ENCODE assay signal across 8 cellular contexts in the genomic region with DNA sequence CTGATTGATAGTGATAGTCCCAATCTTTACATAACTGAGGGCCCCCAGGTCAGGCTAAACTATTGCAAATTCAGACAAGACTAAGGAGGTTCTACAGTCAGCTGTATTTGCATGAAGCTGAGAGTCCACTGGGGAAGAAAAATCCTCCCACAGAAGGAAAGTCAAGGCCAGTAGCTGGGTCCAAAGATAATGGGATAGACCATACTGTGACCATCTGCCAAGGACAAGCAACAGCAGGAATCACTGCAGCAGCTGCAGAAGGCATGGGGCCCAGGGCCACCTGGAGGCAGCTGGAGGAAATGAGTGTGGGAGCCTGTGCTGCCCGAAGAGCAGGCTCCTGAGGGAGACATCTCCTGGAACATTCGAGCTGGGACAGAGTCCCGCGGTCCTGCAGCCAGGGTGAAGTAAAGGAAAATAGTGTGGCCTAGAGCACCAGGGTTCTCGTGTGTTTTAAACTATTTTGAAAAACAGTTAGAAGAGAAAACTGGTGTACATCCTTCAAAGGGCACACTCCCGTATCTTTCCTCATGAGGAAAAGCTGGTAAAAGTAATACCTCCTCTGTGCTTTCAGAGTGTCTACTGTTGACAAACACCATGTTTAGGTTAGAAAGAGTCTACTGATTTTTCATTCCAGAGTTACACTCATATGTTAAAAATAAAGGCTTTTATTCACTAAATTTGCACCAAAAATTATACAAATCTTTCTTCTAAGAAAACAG. TPM values are rescaled to one million over a fixed set of nuclear protein-coding genes. Genes with fewer than 3 reads are reported as not detected.
DNase-seq lines count a peak whose midpoint lies in the region; ATAC-seq and TF ChIP-seq lines count a peak whose summit lies in the region.

No MANE protein-coding gene starts in this region.

- no peak overlapping the region for H3K27ac Mint-ChIP-seq in activated CD4-positive, alpha-beta memory T cell treated with anti-CD3 and anti-CD28 coated beads for 36 hours

- H3K4me3 ChIP-seq in HAP-1 (no peak overlapping the region), psoas muscle (no peak overlapping the region)

- H3K9me3 ChIP-seq in HAP-1 (no peaks in the 10 kb centered on the region), psoas muscle (no peaks in the 10 kb centered on the region)

- H3K27me3 ChIP-seq in HAP-1 (ENCODE audit: low read depth) (no peaks in the 10 kb centered on the region), psoas muscle (ENCODE audit: insufficient read depth in 3 of 3, low read length in 2 of 3) (no peaks in the 10 kb centered on the region)

- no peaks in the 10 kb centered on the region for H3K9me3 Mint-ChIP-seq in activated CD4-positive, alpha-beta memory T cell treated with anti-CD3 and anti-CD28 coated beads for 36 hours

- H3K4me1 Mint-ChIP-seq in activated CD4-positive, alpha-beta memory T cell treated with anti-CD3 and anti-CD28 coated beads for 36 hours (ENCODE audit: low read depth), result peaks cover 9% of the 10 kb centered on the region

- CTCF ChIA-PET in activated CD4-positive, alpha-beta memory T cell treated with anti-CD3 and anti-CD28 coated beads for 36 hours (lab: Charles Lee), result interaction anchor here (0.7 to 3.4 kb wide), 9 partner anchors 9 to 216 kb away, joined by 3 to 16 read pairs (median 3); no protein-coding TSS in a partner anchor

- no peaks in the 10 kb centered on the region for H3K36me3 Mint-ChIP-seq in activated CD4-positive, alpha-beta memory T cell treated with anti-CD3 and anti-CD28 coated beads for 36 hours

- ATAC-seq in psoas muscle (peak; percentile 71 to 85 (median 78)), HG02852 (IDR thresholded peaks at IDR 0.05; ENCODE audit: unreplicated experiment) (no peak)

- peak; percentile 48 for TF ChIP-seq CTCF in psoas muscle (IDR thresholded peaks at IDR 0.05)

- 14 to 23% (median 19%) methylated on average over 6 of the region's 6 CpGs for WGBS in psoas muscle, 3 donors

- H3K27me3 Mint-ChIP-seq in activated CD4-positive, alpha-beta memory T cell treated with anti-CD3 and anti-CD28 coated beads for 36 hours, result peaks cover 4% of the 10 kb centered on the region

- peaks cover 11% of the 10 kb centered on the region for H3K4me1 ChIP-seq in HAP-1
- H3K4me1 ChIP-seq in psoas muscle, result peaks cover 15% of the 10 kb centered on the region

- intact Hi-C loops in activated CD4-positive, alpha-beta memory T cell treated with anti-CD3 and anti-CD28 coated beads for 36 hours (cut with micrococcal nuclease), result loop anchor here (5.0 to 10.0 kb wide), 2 partner anchors 125 to 783 kb away; no protein-coding TSS in a partner anchor
- intact Hi-C loops in cardiac septum (cut with DNase I), result loop anchor here (1.0 to 10.0 kb wide), 3 partner anchors 20 to 505 kb away; partner anchors contain the start of gene PLD1
- intact Hi-C loops in psoas muscle (cut with DNase I), result loop anchor here (5.0 to 10.0 kb wide), 2 partner anchors 53 to 185 kb away; no protein-coding TSS in a partner anchor

- in situ Hi-C loops in HAP-1 (cut with MboI; ENCODE audit: low sequenced_read_pairs), result no loop called here

- POLR2A ChIA-PET in activated CD4-positive, alpha-beta memory T cell treated with anti-CD3 and anti-CD28 coated beads for 36 hours (lab: Charles Lee), result no interaction called here

- H3K27ac ChIP-seq in psoas muscle, result no peak overlapping the region

- H3K4me3 Mint-ChIP-seq in activated CD4-positive, alpha-beta memory T cell treated with anti-CD3 and anti-CD28 coated beads for 36 hours, result no peak overlapping the region

- peak; percentile 75 for DNase-seq in GM03348 (ENCODE audit: low spot score)
- peak; percentile 63 to 74 for DNase-seq in HAP-1 (ENCODE audit: low spot score in 2 of 2)
- DNase-seq in NCI-H2196 (lab: John Stamatoyannopoulos, UW; ENCODE audit: unreplicated experiment), result peak; percentile 70
- DNase-seq in activated CD4-positive, alpha-beta memory T cell treated with anti-CD3 and anti-CD28 coated beads for 36 hours, result peak; percentile 40
- peak; percentile 89 for DNase-seq in cardiac septum (ENCODE audit: low spot score)
- peak; percentile 76 to 85 for DNase-seq in psoas muscle
- no peak for DNase-seq in activated CD4-positive, alpha-beta T cell treated with anti-CD3 and anti-CD28 coated beads for 1 hour

- no peaks in the 10 kb centered on the region for H3K36me3 ChIP-seq in HAP-1 (replicated peaks)
- no peaks in the 10 kb centered on the region for H3K36me3 ChIP-seq in psoas muscle (ENCODE audit: insufficient read depth in 1 of 2, low read depth in 1 of 2)

RNA-seq across cellular contexts. Expression of gene TMEM212, which starts 13.1 kb away (rescaled TPM):
- total RNA-seq in activated CD4-positive, alpha-beta memory T cell treated with anti-CD3 and anti-CD28 coated beads for 36 hours, result not detected
- total RNA-seq in cardiac septum (not detected), psoas muscle (not detected)
- not detected for polyA plus RNA-seq in psoas muscle

RNA-seq across cellular contexts. Expression of gene PLD1, which starts 19.7 kb away (rescaled TPM):
- total RNA-seq in activated CD4-positive, alpha-beta memory T cell treated with anti-CD3 and anti-CD28 coated beads for 36 hours, result 1 to 10 TPM in 1 of 2 experiments, under 1 TPM in 1; 0.99 to 1.4 TPM
- 56.5 TPM for total RNA-seq in cardiac septum
- 1 to 10 TPM; 1.9 to 6.7 (median 3.0) TPM for total RNA-seq in psoas muscle
- 1 to 10 TPM in 2 of 3 donors, under 1 TPM in 1; 0.73 to 1.7 (median 1.6) TPM for polyA plus RNA-seq in psoas muscle
